Comparison of ENCODE assay signal across 13 cellular contexts in genomic region chr15:51793521-51793920, GRCh38. TPM values are rescaled to one million over a fixed set of nuclear protein-coding genes. Genes with fewer than 3 reads are reported as not detected.
DNase-seq lines count a peak whose midpoint lies in the region; ATAC-seq and TF ChIP-seq lines count a peak whose summit lies in the region.
"Had no signal": no experiment of that assay in that cellular context is flagged by ENCODE, and none has a peak within 500 bp of the region (broad histone marks: within the 10 kb centered on the region; RNA-seq: fewer than 3 reads in every experiment).

No MANE protein-coding gene starts in this region.

- H3K4me3 ChIP-seq in heart left ventricle (no peak overlapping the region), lower lobe of right lung (no peak overlapping the region), brain microvascular endothelial cell (ENCODE audit: low read depth, low read length) (no peak overlapping the region), sigmoid colon (no peak overlapping the region)

- H3K27me3 ChIP-seq in heart left ventricle, result no peaks in the 10 kb centered on the region
- no peaks in the 10 kb centered on the region for H3K27me3 ChIP-seq in lower lobe of right lung (ENCODE audit: low read depth)
- H3K27me3 ChIP-seq in brain microvascular endothelial cell (replicated peaks), result no peaks in the 10 kb centered on the region
- H3K27me3 ChIP-seq in sigmoid colon, result no peaks in the 10 kb centered on the region

- H3K27ac ChIP-seq in heart left ventricle (peak overlapping the region in 5 of 12 donors; percentile 14 to 32 (median 21)), lower lobe of right lung (no peak overlapping the region), brain microvascular endothelial cell (no peak overlapping the region), sigmoid colon (no peak overlapping the region)

- TF ChIP-seq POLR2A in heart left ventricle (IDR thresholded peaks at IDR 0.05), result no peak
- no peak for TF ChIP-seq POLR2A in sigmoid colon (IDR thresholded peaks at IDR 0.05)

- TF ChIP-seq EP300 in sigmoid colon (IDR thresholded peaks at IDR 0.05), result no peak

- DNase-seq in heart left ventricle, result peak; percentile 49 to 73 (median 62)
- DNase-seq in cardiac septum (ENCODE audit: low spot score), result no peak
- DNase-seq in dermis blood vessel endothelial cell, result peak; percentile 81
- peak; percentile 48 for DNase-seq in lower lobe of right lung
- DNase-seq in brain microvascular endothelial cell, result no peak
- DNase-seq in sigmoid colon, result no peak
- DNase-seq: activated B cell treated with CpG ODN at 0.5 μM for 24 hours; amniotic stem cell; effector memory CD4-positive, alpha-beta T cell; IMR-90; NCI-H187 had no signal

- H3K36me3 ChIP-seq in heart left ventricle (peaks cover 0 to 11% (median 2%) of the 10 kb centered on the region in 9 donors), lower lobe of right lung (no peaks in the 10 kb centered on the region), brain microvascular endothelial cell (replicated peaks) (no peaks in the 10 kb centered on the region), sigmoid colon (peaks cover 0 to 5% (median 1%) of the 10 kb centered on the region in 4 donors)

- H3K9me3 ChIP-seq in heart left ventricle, result peaks cover 0 to 4% (median 0%) of the 10 kb centered on the region in 12 donors
- H3K9me3 ChIP-seq in lower lobe of right lung, result no peaks in the 10 kb centered on the region
- no peaks in the 10 kb centered on the region for H3K9me3 ChIP-seq in sigmoid colon

- WGBS in heart left ventricle, 4 donors, result 27 to 40% (median 33%) methylated on average over 2 of the region's 2 CpGs
- WGBS in sigmoid colon, 2 donors, result 13 to 43% methylated on average over 2 of the region's 2 CpGs

- TF ChIP-seq CTCF in heart left ventricle (IDR thresholded peaks at IDR 0.05) (no peak), lower lobe of right lung (IDR thresholded peaks at IDR 0.05) (no peak), brain microvascular endothelial cell (IDR thresholded peaks at IDR 0.05; ENCODE audit: low read depth, low read length, missing control alignments) (no peak), sigmoid colon (IDR thresholded peaks at IDR 0.05) (no peak)

- in situ Hi-C loops in brain microvascular endothelial cell (cut with HindIII; ENCODE audit: low pct_ligation_motif_present, low sequenced_read_pairs), result no loop called here

- intact Hi-C loops in heart left ventricle (cut with DNase I), result loop anchor here in 2 of 10 donors (5.0 to 10.0 kb wide), 2 partner anchors 89 to 111 kb away; no protein-coding TSS in a partner anchor
- intact Hi-C loops in cardiac septum (cut with DNase I), result no loop called here
- intact Hi-C loops in lower lobe of right lung (cut with DNase I), result no loop called here
- intact Hi-C loops in sigmoid colon (cut with DNase I), result no loop called here

- H3K4me1 ChIP-seq in heart left ventricle (peaks cover 0 to 19% (median 5%) of the 10 kb centered on the region in 12 donors), lower lobe of right lung (no peaks in the 10 kb centered on the region), sigmoid colon (peaks cover 0 to 3% (median 0%) of the 10 kb centered on the region in 4 donors)

- ATAC-seq in heart left ventricle (peak in 3 of 4 donors; percentile 39 to 68 (median 59)), lower lobe of right lung (peak; percentile 39 to 84), HG02970 (IDR thresholded peaks at IDR 0.05; ENCODE audit: low FRiP score, unreplicated experiment) (no peak), GM19452 (IDR thresholded peaks at IDR 0.05; ENCODE audit: unreplicated experiment) (no peak)

RNA-seq across cellular contexts. Expression of gene TMOD3, which starts 35.9 kb away (rescaled TPM):
- 10 to 100 TPM; 12.1 to 34.8 (median 21.4) TPM for total RNA-seq in heart left ventricle
- polyA plus RNA-seq in heart left ventricle, result 10 to 100 TPM in 1 of 2 donors, 1 to 10 TPM in 1; 6.3 to 36.5 TPM
- 17.4 TPM for total RNA-seq in cardiac septum
- total RNA-seq in dermis blood vessel endothelial cell, result 86.6 and 142 TPM in 2 replicates
- 73.7 TPM for total RNA-seq in lower lobe of right lung
- total RNA-seq in sigmoid colon, result 10 to 100 TPM; 10.7 to 17.9 (median 15.0) TPM
- 10 to 100 TPM; 13.2 to 23.1 (median 17.9) TPM for polyA plus RNA-seq in sigmoid colon

RNA-seq across cellular contexts. Expression of gene TMOD2, which starts 42.1 kb away (rescaled TPM):
- total RNA-seq in heart left ventricle, result 10 to 100 TPM in 1 of 9 donors, 1 to 10 TPM in 8; 1.8 to 10.9 (median 6.4) TPM
- 1 to 10 TPM; 1.3 to 3.0 TPM for polyA plus RNA-seq in heart left ventricle
- total RNA-seq in cardiac septum, result 8.3 TPM
- total RNA-seq in dermis blood vessel endothelial cell, result 22.3 and 32.8 TPM in 2 replicates
- 14.7 TPM for total RNA-seq in lower lobe of right lung
- 10 to 100 TPM; 18.1 to 32.5 (median 22.7) TPM for total RNA-seq in sigmoid colon
- polyA plus RNA-seq in sigmoid colon, result 1 to 10 TPM; 1.4 to 4.8 (median 2.7) TPM

RNA-seq across cellular contexts. Expression of gene LYSMD2, which starts 56.1 kb away (rescaled TPM):
- total RNA-seq in heart left ventricle (1 to 10 TPM; 3.1 to 8.7 (median 5.7) TPM), cardiac septum (6.9 TPM), dermis blood vessel endothelial cell (24.2 and 33.4 TPM in 2 replicates), lower lobe of right lung (22.2 TPM), sigmoid colon (10 to 100 TPM; 15.3 to 28.5 (median 20.3) TPM)
- polyA plus RNA-seq in heart left ventricle (1 to 10 TPM; 5.3 to 5.7 TPM), sigmoid colon (10 to 100 TPM in 1 of 3 donors, 1 to 10 TPM in 2; 6.7 to 15.8 (median 8.4) TPM)

Comparison
In these comparisons a context has a peak if more than half of its experiments do, and no peak if none do; other contexts are left out.
1. DNase-seq: peak in heart left ventricle (5 of 5), dermis blood vessel endothelial cell (single experiment) and lower lobe of right lung (single experiment); none in cardiac septum (single experiment), brain microvascular endothelial cell (single experiment) and sigmoid colon (single experiment).
2. ATAC-seq: peak in heart left ventricle (3 of 4) and lower lobe of right lung (2 of 2); none in HG02970 (single experiment) and GM19452 (single experiment).